In the genomic region with DNA sequence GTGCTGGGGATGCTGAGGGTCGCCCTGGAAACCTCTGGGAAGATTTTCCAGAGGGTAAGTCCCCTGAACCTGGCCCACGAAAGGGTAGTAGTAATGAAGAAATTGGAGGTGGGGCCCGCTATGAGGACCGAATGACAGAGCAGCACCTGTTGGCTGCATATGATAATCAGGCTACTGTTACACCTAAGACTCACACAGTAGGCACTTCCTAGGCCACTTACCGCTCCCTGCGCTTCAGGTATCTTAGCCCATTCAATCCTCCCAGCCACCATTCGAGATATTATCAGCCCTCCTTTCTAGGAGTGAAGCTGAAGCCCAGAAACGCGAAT, we compare ENCODE assay signal across 10 cellular contexts. TPM values are rescaled to one million over a fixed set of nuclear protein-coding genes. Genes with fewer than 3 reads are reported as not detected.
A peak's percentile ranks its signal among the peaks of the same experiment; 100 is the strongest.
DNase-seq lines count a peak whose midpoint lies in the region; ATAC-seq and TF ChIP-seq lines count a peak whose summit lies in the region.
"Had no signal": no experiment of that assay in that cellular context is flagged by ENCODE, and none has a peak within 500 bp of the region (broad histone marks: within the 10 kb centered on the region; RNA-seq: fewer than 3 reads in every experiment).

No MANE protein-coding gene starts in this region.

- peak overlapping the region; percentile 40 for H3K4me3 Mint-ChIP-seq in activated CD4-positive, alpha-beta T cell treated with anti-CD3 and anti-CD28 coated beads for 36 hours

- no peaks in the 10 kb centered on the region for H3K36me3 Mint-ChIP-seq in activated CD4-positive, alpha-beta T cell treated with anti-CD3 and anti-CD28 coated beads for 36 hours (ENCODE audit: low read depth)

- no peaks in the 10 kb centered on the region for H3K9me3 Mint-ChIP-seq in activated CD4-positive, alpha-beta T cell treated with anti-CD3 and anti-CD28 coated beads for 36 hours (ENCODE audit: low read depth)

- intact Hi-C loops in activated CD4-positive, alpha-beta T cell treated with anti-CD3 and anti-CD28 coated beads for 36 hours (cut with DNase I, micrococcal nuclease), result loop anchor here (1.0 to 5.0 kb wide), 22 partner anchors 32 to 385 kb away; partner anchors contain the start of genes ALKBH6 (in 1 of the 2), ARHGAP33 (in 1 of the 2), COX6B1 (in 1 of the 2) and LIN37 (in 1 of the 2)

- peaks cover 26% of the 10 kb centered on the region for H3K4me1 Mint-ChIP-seq in activated CD4-positive, alpha-beta T cell treated with anti-CD3 and anti-CD28 coated beads for 36 hours

- no peak for DNase-seq in activated CD4-positive, alpha-beta T cell treated with anti-CD3 and anti-CD28 coated beads for 36 hours
- DNase-seq in activated CD4-positive, alpha-beta T cell treated with anti-CD3 and anti-CD28 coated beads for 48 hours, result no peak
- no peak for DNase-seq in retinal pigment epithelial cell (ENCODE audit: low read depth)
- no peak for DNase-seq in NCI-H446 (lab: John Stamatoyannopoulos, UW)
- DNase-seq in NCI-H146 (lab: John Stamatoyannopoulos, UW), result no peak
- DNase-seq in NCI-H748 treated with DMSO at 0.1 percent for 48 hours (lab: John Stamatoyannopoulos, UW), result no peak

- peak; percentile 1 for ATAC-seq in activated CD4-positive, alpha-beta T cell treated with anti-CD3 and anti-CD28 coated beads for 36 hours

- CTCF ChIA-PET in activated CD4-positive, alpha-beta T cell treated with anti-CD3 and anti-CD28 coated beads for 36 hours (lab: Charles Lee), result interaction anchor here (0.7 to 5.7 kb wide), 12 partner anchors 20 to 421 kb away, joined by 3 to 52 read pairs (median 4); partner anchors contain the start of genes ALKBH6 and LIN37

- no peak overlapping the region for H3K27ac Mint-ChIP-seq in activated CD4-positive, alpha-beta T cell treated with anti-CD3 and anti-CD28 coated beads for 36 hours

- no peaks in the 10 kb centered on the region for H3K27me3 Mint-ChIP-seq in activated CD4-positive, alpha-beta T cell treated with anti-CD3 and anti-CD28 coated beads for 36 hours

- H3K4me3 ChIP-seq in retinal pigment epithelial cell (ENCODE audit: low read length), result peak overlapping the region; percentile 8

- POLR2A ChIA-PET in activated CD4-positive, alpha-beta T cell treated with anti-CD3 and anti-CD28 coated beads for 36 hours (lab: Charles Lee), result interaction anchor here (0.6 to 1.1 kb wide), 8 partner anchors 11 to 230 kb away, joined by 3 to 5 read pairs (median 4); partner anchors contain the start of genes APLP1, IGFLR1, LIN37 and NFKBID

- TF ChIP-seq CTCF in LNCAP (IDR thresholded peaks at IDR 0.05) (peak; percentile 25; the same call in 1 of the 2 replicates), retinal pigment epithelial cell (conservative IDR thresholded peaks at IDR 0.05; ENCODE audit: low read depth, low read length) (no peak)

- H3K27ac ChIP-seq in cingulate gyrus (ENCODE audit: low read depth, low read length), result peak overlapping the region; percentile 95

RNA-seq across cellular contexts. Expression of gene LRFN3, which starts 4.3 kb away (rescaled TPM):
- 1 to 10 TPM; 7.8 to 8.3 TPM for total RNA-seq in activated CD4-positive, alpha-beta T cell treated with anti-CD3 and anti-CD28 coated beads for 36 hours

RNA-seq across cellular contexts. Expression of gene TYROBP, which starts 23.7 kb away (rescaled TPM):
- not detected for total RNA-seq in activated CD4-positive, alpha-beta T cell treated with anti-CD3 and anti-CD28 coated beads for 36 hours
- total RNA-seq: activated CD8-positive, alpha-beta memory T cell treated with anti-CD3 and anti-CD28 coated beads for 36 hours; dermis microvascular lymphatic vessel endothelial cell had no signal

RNA-seq across cellular contexts. Expression of gene HCST, which starts 29.5 kb away (rescaled TPM):
- 10 to 100 TPM; 27.0 to 32.7 TPM for total RNA-seq in activated CD4-positive, alpha-beta T cell treated with anti-CD3 and anti-CD28 coated beads for 36 hours

RNA-seq across cellular contexts. Expression of gene NFKBID, which starts 31.5 kb away (rescaled TPM):
- total RNA-seq in activated CD4-positive, alpha-beta T cell treated with anti-CD3 and anti-CD28 coated beads for 36 hours, result 10 to 100 TPM; 60.1 TPM
